Comparison of ENCODE assay signal across 8 cellular contexts in the genomic region with DNA sequence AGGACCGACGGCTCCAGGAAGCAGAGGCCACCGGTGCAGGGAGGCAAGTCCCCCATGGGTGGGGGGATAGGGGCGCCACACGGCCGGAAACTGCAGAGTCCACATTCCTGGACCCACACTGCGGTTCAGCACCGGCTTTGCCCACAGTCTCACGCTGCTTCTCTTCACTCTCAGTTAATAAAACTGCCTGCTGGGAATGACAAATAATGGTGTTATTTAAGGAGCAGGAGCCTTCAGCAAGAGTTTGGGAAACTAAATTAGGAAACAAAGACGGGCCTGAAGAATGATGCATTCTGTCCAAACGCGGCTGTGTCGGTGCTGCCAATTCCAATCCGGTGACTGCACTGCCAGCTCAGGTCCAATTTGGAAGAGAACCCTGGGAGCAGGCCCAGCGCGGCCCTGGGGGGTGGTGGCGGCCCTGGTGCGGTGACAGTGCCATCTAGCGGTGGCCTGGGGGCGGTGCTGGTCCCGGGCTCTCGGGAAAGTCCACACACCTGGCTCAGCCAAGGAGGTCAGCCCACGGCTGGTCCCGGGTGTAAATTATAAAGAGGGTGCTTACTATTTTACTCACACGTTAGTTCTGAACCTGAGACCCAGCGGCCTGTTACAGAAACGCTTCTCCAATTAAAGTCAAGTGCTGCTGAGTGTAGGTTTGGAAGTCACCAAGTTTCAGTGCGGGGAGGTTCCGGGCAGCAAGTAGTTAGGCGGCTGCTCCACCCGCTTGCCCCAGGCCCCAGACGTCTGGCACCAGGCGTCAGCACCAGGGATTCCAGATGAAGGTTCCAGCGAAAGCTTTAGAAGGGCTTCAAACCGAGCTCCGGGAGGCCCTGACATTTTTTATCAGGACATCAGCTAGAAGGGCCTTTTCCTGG.
A peak's percentile ranks its signal among the peaks of the same experiment; 100 is the strongest.
DNase-seq lines count a peak whose midpoint lies in the region; ATAC-seq and TF ChIP-seq lines count a peak whose summit lies in the region.

No MANE protein-coding gene starts in this region.

- no peak for ATAC-seq in HG03378 (IDR thresholded peaks at IDR 0.05; ENCODE audit: unreplicated experiment)

- DNase-seq in HCEC 1CT = peak; percentile 97
- DNase-seq in NCI-H1105 treated with DMSO at 0.1 percent for 48 hours (lab: John Stamatoyannopoulos, UW) = peak; percentile 29
- peak; percentile 24 to 35 for DNase-seq in activated CD4-positive, alpha-beta T cell treated with anti-CD3 and anti-CD28 coated beads, Interleukin-2, amount 50 U/mL, for 4 hours
- DNase-seq in ecto neural progenitor cell (ENCODE audit: low spot score) = peak; percentile 86
- DNase-seq in medulla oblongata (ENCODE audit: extremely low spot score) = peak; percentile 85
- peak; percentile 5 to 41 (median 33) for DNase-seq in stimulated activated CD4-positive, alpha-beta T cell treated with anti-CD3 and anti-CD28 coated beads, TNF-alpha, amount 100 ng/mL, for 24 hours (ENCODE audit: low read depth in 3 of 3)

- peak; percentile 92 for TF ChIP-seq CTCF in GM12873 (IDR thresholded peaks at IDR 0.05; ENCODE audit: insufficient read depth, low read depth, low read length, missing control alignments)

Comparison
In these comparisons a context has a peak if more than half of its experiments do, and no peak if none do; other contexts are left out.
1. DNase-seq: peak in every context shown above with its lines; median percentile 97 in HCEC 1CT; 86 in ecto neural progenitor cell; 85 in medulla oblongata; 33 in stimulated activated CD4-positive, alpha-beta T cell treated with anti-CD3 and anti-CD28 coated beads, TNF-alpha, amount 100 ng/mL, for 24 hours; 30 in activated CD4-positive, alpha-beta T cell treated with anti-CD3 and anti-CD28 coated beads, Interleukin-2, amount 50 U/mL, for 4 hours; 29 in NCI-H1105 treated with DMSO at 0.1 percent for 48 hours.